In genomic region chr15:60735559-60736047, GRCh38 we compare ENCODE assay signal across 1 cellular context.
TF ChIP-seq lines count a peak whose summit lies in the region.

No MANE protein-coding gene starts in this region.

TF ChIP-seq in HepG2, 621 proteins besides CTCF, POLR2A, EP300 and RAD21 (continued from another document and continues in another):
- TF ChIP-seq DMTF1 (CRISPR knock-in tag; IDR thresholded peaks at IDR 0.05) (no peak), PHF20 (CRISPR knock-in tag; IDR thresholded peaks at IDR 0.05) (no peak), JUND (CRISPR knock-in tag; IDR thresholded peaks at IDR 0.05) (no peak), ZNF468 (CRISPR knock-in tag; IDR thresholded peaks at IDR 0.05) (no peak), ZFP41 (CRISPR knock-in tag; IDR thresholded peaks at IDR 0.05; ENCODE audit: borderline replicate concordance) (no peak), ZNF362 (CRISPR knock-in tag; IDR thresholded peaks at IDR 0.05; ENCODE audit: borderline replicate concordance) (peak; percentile 99), CAMTA2 (CRISPR knock-in tag; IDR thresholded peaks at IDR 0.05; ENCODE audit: borderline replicate concordance) (no peak), ZNF790 (CRISPR knock-in tag; IDR thresholded peaks at IDR 0.05; ENCODE audit: borderline replicate concordance) (no peak), ZNF770 (CRISPR knock-in tag; IDR thresholded peaks at IDR 0.05) (no peak), ZNF253 (CRISPR knock-in tag; IDR thresholded peaks at IDR 0.05; ENCODE audit: borderline replicate concordance) (no peak), ZNF383 (CRISPR knock-in tag; IDR thresholded peaks at IDR 0.05; ENCODE audit: borderline replicate concordance) (no peak), HMGA1 (CRISPR knock-in tag; conservative IDR thresholded peaks at IDR 0.05) (no peak), AGO1 (IDR thresholded peaks at IDR 0.05; ENCODE audit: low read depth, low read length, poor library complexity, severe bottlenecking) (no peak), ZBTB3 (CRISPR knock-in tag; IDR thresholded peaks at IDR 0.05; ENCODE audit: borderline replicate concordance, low read depth) (no peak), ZNF33A (CRISPR knock-in tag; IDR thresholded peaks at IDR 0.05; ENCODE audit: borderline replicate concordance) (no peak), FOXA1 (IDR thresholded peaks at IDR 0.05) (peak; percentile 50; the same call in 1 of the 2 replicates), FOXA1 (CRISPR knock-in tag; IDR thresholded peaks at IDR 0.05) (peak; percentile 76), THYN1 (CRISPR knock-in tag; IDR thresholded peaks at IDR 0.05; ENCODE audit: borderline replicate concordance, low read depth) (no peak), ZNF280B (CRISPR knock-in tag; IDR thresholded peaks at IDR 0.05; ENCODE audit: borderline replicate concordance) (no peak), SKIL (CRISPR knock-in tag; IDR thresholded peaks at IDR 0.05; ENCODE audit: borderline replicate concordance) (peak; percentile 46; the same call in 1 of the 2 replicates), TP53 (CRISPR knock-in tag; conservative IDR thresholded peaks at IDR 0.05) (no peak), ZNF234 (CRISPR knock-in tag; conservative IDR thresholded peaks at IDR 0.05) (no peak), HNF1A (IDR thresholded peaks at IDR 0.05; ENCODE audit: low read depth) (peak; percentile 42; the same call in 1 of the 2 replicates), HNF1A (CRISPR knock-in tag; IDR thresholded peaks at IDR 0.05; ENCODE audit: borderline replicate concordance) (peak; percentile 61; the same call in 1 of the 2 replicates), ZNF17 (CRISPR knock-in tag; IDR thresholded peaks at IDR 0.05) (0 out of 2 replicates have a peak, but pooled peaks have one; percentile 38), AKNA (CRISPR knock-in tag; IDR thresholded peaks at IDR 0.05; ENCODE audit: borderline replicate concordance) (no peak), NCOA1 (CRISPR knock-in tag; IDR thresholded peaks at IDR 0.05) (no peak), ZBTB7B (CRISPR knock-in tag; IDR thresholded peaks at IDR 0.05) (no peak), ZNF598 (CRISPR knock-in tag; IDR thresholded peaks at IDR 0.05; ENCODE audit: borderline replicate concordance) (no peak), ZNF3 (CRISPR knock-in tag; IDR thresholded peaks at IDR 0.05) (no peak), ZBTB42 (CRISPR knock-in tag; IDR thresholded peaks at IDR 0.05) (no peak), KAT8 (CRISPR knock-in tag; IDR thresholded peaks at IDR 0.05) (no peak; the same call in 1 of the 2 replicates), SIX1 (CRISPR knock-in tag; IDR thresholded peaks at IDR 0.05; ENCODE audit: borderline replicate concordance) (peak; percentile 88; the same call in 1 of the 2 replicates), ZBED4 (CRISPR knock-in tag; IDR thresholded peaks at IDR 0.05; ENCODE audit: borderline replicate concordance) (peak; percentile 20; the same call in 1 of the 2 replicates), SIN3B (IDR thresholded peaks at IDR 0.05; ENCODE audit: low read length) (no peak), NCOR1 (IDR thresholded peaks at IDR 0.05; ENCODE audit: borderline replicate concordance, low read length) (peak; percentile 95)
